In the genomic region with DNA sequence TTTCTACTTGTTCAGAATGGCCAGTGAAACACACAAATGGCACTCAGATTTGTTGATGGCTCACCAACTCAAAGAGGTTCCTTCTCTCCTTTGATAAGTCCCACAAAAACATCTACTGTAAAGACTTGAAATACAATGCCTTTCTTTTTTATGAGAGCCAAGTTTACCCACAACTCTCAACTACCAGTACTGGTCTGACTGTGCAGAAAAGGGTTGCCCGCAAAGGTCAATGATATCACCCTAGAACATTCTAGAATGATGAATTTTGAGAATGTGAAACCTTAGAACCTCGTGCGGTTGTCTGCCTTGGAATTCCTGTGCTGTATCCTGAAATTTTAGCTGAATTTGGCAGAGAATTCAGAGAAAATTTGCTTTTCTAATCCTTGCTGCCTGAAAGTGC, we compare ENCODE assay signal across 13 cellular contexts. TPM values are rescaled to one million over a fixed set of nuclear protein-coding genes. Genes with fewer than 3 reads are reported as not detected.
DNase-seq lines count a peak whose midpoint lies in the region; ATAC-seq and TF ChIP-seq lines count a peak whose summit lies in the region.
"Had no signal": no experiment of that assay in that cellular context is flagged by ENCODE, and none has a peak within 500 bp of the region (broad histone marks: within the 10 kb centered on the region; RNA-seq: fewer than 3 reads in every experiment).

No MANE protein-coding gene starts in this region.

- TF ChIP-seq CTCF in testis (IDR thresholded peaks at IDR 0.05), result no peak

- no peaks in the 10 kb centered on the region for H3K9me3 ChIP-seq in testis

- no peaks in the 10 kb centered on the region for H3K36me3 ChIP-seq in testis (ENCODE audit: low read depth, missing control alignments)
- H3K36me3 ChIP-seq: WERI-Rb-1 had no signal

- intact Hi-C loops in testis (cut with DNase I; ENCODE audit: low total_unique reads), result no loop called here

- no peak for TF ChIP-seq POLR2A in testis (IDR thresholded peaks at IDR 0.05)

- no peaks in the 10 kb centered on the region for H3K27me3 ChIP-seq in testis

- H3K27ac ChIP-seq in testis, result no peak overlapping the region
- H3K27ac ChIP-seq: RWPE1, WERI-Rb-1 had no signal

- WGBS in testis, 2 donors, result 78 to 90% methylated on average over 3 of the region's 3 CpGs

- no peak overlapping the region for H3K4me3 ChIP-seq in testis

- H3K4me1 ChIP-seq in testis, result no peaks in the 10 kb centered on the region

- ATAC-seq in GM18520 (IDR thresholded peaks at IDR 0.05; ENCODE audit: unreplicated experiment), result peak; percentile 78
- ATAC-seq in GM21447 (IDR thresholded peaks at IDR 0.05; ENCODE audit: unreplicated experiment), result peak; percentile 72
- peak; percentile 45 for ATAC-seq in HG03354 (IDR thresholded peaks at IDR 0.05; ENCODE audit: poor library complexity, severe bottlenecking, unreplicated experiment)

- peak; percentile 17 for DNase-seq in iris pigment epithelial cell (ENCODE audit: low read depth)
- no peak for DNase-seq in dedifferentiated amniotic fluid mesenchymal stem cell (ENCODE audit: extremely low spot score)
- DNase-seq in NCI-H2171 (lab: John Stamatoyannopoulos, UW), result no peak
- no peak for DNase-seq in testis
- DNase-seq: DMS79; naive thymus-derived CD4-positive, alpha-beta T cell; NCI-H1694 treated with DMSO at 0.1 percent for 48 hours; stimulated activated naive CD4-positive, alpha-beta T cell treated with Interleukin-2 at 50 U/mL for 16 hours; WERI-Rb-1 had no signal

RNA-seq across cellular contexts. Expression of a gene that starts 19.1 kb away (rescaled TPM):
- 10 to 100 TPM; 67.7 to 68.2 TPM for total RNA-seq in testis
- polyA plus RNA-seq in testis (ENCODE audit: insufficient read depth, low read depth, low replicate concordance), result 38.1 TPM
